Comparison of ENCODE assay signal across 15 cellular contexts in genomic region chr3:33386631-33387030, GRCh38.
"Had no signal": no experiment of that assay in that cellular context is flagged by ENCODE, and none has a peak within 500 bp of the region (broad histone marks: within the 10 kb centered on the region; RNA-seq: fewer than 3 reads in every experiment).

No MANE protein-coding gene starts in this region.

- DNase-seq: activated T-cell treated with anti-CD3 and anti-CD28 coated beads, Interleukin-2, amount 50 U/mL, for 48 hours; aorta; erythroblast; foreskin melanocyte; glutamatergic neuron; hippocampal formation; left cardiac atrium; mesenchymal stem cell; mucosa of descending colon; naive B cell; pancreas; stimulated activated CD4-positive, alpha-beta T cell treated with anti-CD3 and anti-CD28 coated beads, Interleukin-4, amount 100 ng/mL, for 24 hours; upper lobe of right lung had no signal

- ATAC-seq: left cardiac atrium; mucosa of descending colon; pancreas; sciatic nerve; stimulated activated effector memory CD8-positive, alpha-beta T cell treated with anti-CD3 and anti-CD28 coated beads, Interleukin-12 subunit alpha, Interleukin-12 subunit beta, amount 100 ng/mL, for 72 hours; upper lobe of right lung had no signal

- H3K9me3 Mint-ChIP-seq: stimulated activated effector memory CD8-positive, alpha-beta T cell treated with anti-CD3 and anti-CD28 coated beads, Interleukin-12 subunit alpha, Interleukin-12 subunit beta, amount 100 ng/mL, for 72 hours had no signal

- H3K27me3 Mint-ChIP-seq: naive B cell had no signal

- H3K4me3 Mint-ChIP-seq: naive B cell; stimulated activated effector memory CD8-positive, alpha-beta T cell treated with anti-CD3 and anti-CD28 coated beads, Interleukin-12 subunit alpha, Interleukin-12 subunit beta, amount 100 ng/mL, for 72 hours had no signal
